In the genomic region with DNA sequence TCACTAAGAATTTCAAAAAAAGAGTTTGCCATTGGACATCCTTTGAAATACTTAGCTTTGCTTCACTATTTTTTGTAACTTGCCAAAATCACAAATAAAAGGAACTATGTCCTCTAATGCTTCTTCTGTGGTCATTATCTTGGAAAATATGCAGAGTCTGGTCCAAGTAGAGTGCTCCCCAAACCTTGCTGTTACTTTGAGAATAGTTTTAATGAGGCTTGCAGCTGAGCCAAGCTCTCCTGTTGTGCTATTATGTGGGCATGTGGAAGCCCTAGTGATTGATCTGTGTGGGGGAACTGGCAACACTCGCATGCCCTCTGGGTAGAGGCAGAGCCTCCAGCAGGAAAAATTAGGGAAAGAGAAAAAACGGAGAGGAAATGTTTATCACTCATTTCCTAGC, we compare ENCODE assay signal across 29 cellular contexts.
DNase-seq lines count a peak whose midpoint lies in the region; ATAC-seq, FAIRE-seq and TF ChIP-seq lines count a peak whose summit lies in the region.
"Had no signal": no experiment of that assay in that cellular context is flagged by ENCODE, and none has a peak within 500 bp of the region (broad histone marks: within the 10 kb centered on the region; RNA-seq: fewer than 3 reads in every experiment).

No MANE protein-coding gene starts in this region.

- H3K36me3 Mint-ChIP-seq in astrocyte (ENCODE audit: low read depth, unreplicated experiment): no peaks in the 10 kb centered on the region
- H3K36me3 Mint-ChIP-seq: type B pancreatic cell had no signal

- FAIRE-seq in astrocyte (lab: Jason Lieb, UNC): no peak

- no peaks in the 10 kb centered on the region for H3K9me3 Mint-ChIP-seq in astrocyte (ENCODE audit: unreplicated experiment)
- H3K9me3 Mint-ChIP-seq: activated naive CD4-positive, alpha-beta T cell treated with anti-CD3 and anti-CD28 coated beads for 36 hours; activated T-helper 1 cell treated with anti-CD3 and anti-CD28 coated beads, Interleukin-12 subunit alpha, Interleukin-12 subunit beta, Interleukin-2, Interleukin-4 antibody, amounts not matched to agents 30 ng/mL and 10 ng/mL and 1 ng/mL, durations not matched to agents 14 hours and 24 hours and 36 hours; endodermal cell; nephron progenitor cell; type B pancreatic cell had no signal

- no peaks in the 10 kb centered on the region for H3K27me3 Mint-ChIP-seq in astrocyte (ENCODE audit: low read depth, unreplicated experiment)

- no peak overlapping the region for H3K4me3 ChIP-seq in astrocyte (ENCODE audit: insufficient read depth, low read depth, low read length)
- H3K4me3 ChIP-seq: cardiac muscle cell, heart left ventricle, lung, Peyer's patch, spleen had no signal

- TF ChIP-seq CTCF in astrocyte (IDR thresholded peaks at IDR 0.05; ENCODE audit: insufficient read depth, low read depth, low read length): no peak

- ATAC-seq in HG02840 (IDR thresholded peaks at IDR 0.05; ENCODE audit: low FRiP score, unreplicated experiment): no peak
- no peak for ATAC-seq in HG02642 (IDR thresholded peaks at IDR 0.05; ENCODE audit: poor library complexity, unreplicated experiment)
- ATAC-seq in HG02571 (IDR thresholded peaks at IDR 0.05; ENCODE audit: unreplicated experiment): no peak
- ATAC-seq: esophagus mucosa, heart left ventricle, right cardiac atrium had no signal

- no peak overlapping the region for H3K9ac ChIP-seq in astrocyte (ENCODE audit: low read length)
- H3K9ac ChIP-seq: parathyroid adenoma had no signal

- no peak overlapping the region for H3K4me3 Mint-ChIP-seq in astrocyte (ENCODE audit: unreplicated experiment)
- H3K4me3 Mint-ChIP-seq: activated naive CD4-positive, alpha-beta T cell treated with anti-CD3 and anti-CD28 coated beads for 36 hours; activated T-helper 1 cell treated with anti-CD3 and anti-CD28 coated beads, Interleukin-12 subunit alpha, Interleukin-12 subunit beta, Interleukin-2, Interleukin-4 antibody, amounts not matched to agents 30 ng/mL and 10 ng/mL and 1 ng/mL, durations not matched to agents 14 hours and 24 hours and 36 hours; endodermal cell; nephron progenitor cell; type B pancreatic cell had no signal

- no peak overlapping the region for H3K27ac Mint-ChIP-seq in astrocyte (ENCODE audit: unreplicated experiment)
- H3K27ac Mint-ChIP-seq: activated naive CD4-positive, alpha-beta T cell treated with anti-CD3 and anti-CD28 coated beads for 36 hours; activated T-helper 1 cell treated with anti-CD3 and anti-CD28 coated beads, Interleukin-12 subunit alpha, Interleukin-12 subunit beta, Interleukin-2, Interleukin-4 antibody, amounts not matched to agents 30 ng/mL and 10 ng/mL and 1 ng/mL, durations not matched to agents 14 hours and 24 hours and 36 hours; endodermal cell; nephron progenitor cell; type B pancreatic cell had no signal

- H3K27ac ChIP-seq in astrocyte (ENCODE audit: low read depth, low read length): no peak overlapping the region
- H3K27ac ChIP-seq: cardiac muscle cell, heart left ventricle, parathyroid adenoma, Peyer's patch, spleen had no signal

- no peak overlapping the region for H2AFZ ChIP-seq in astrocyte (ENCODE audit: low read depth, low read length)
- H2AFZ ChIP-seq: parathyroid adenoma had no signal

- no peaks in the 10 kb centered on the region for H3K27me3 ChIP-seq in astrocyte (ENCODE audit: insufficient read depth, low read length)
- H3K27me3 ChIP-seq: cardiac muscle cell, Peyer's patch, spleen had no signal

- H3K4me1 Mint-ChIP-seq in astrocyte (ENCODE audit: low read depth, unreplicated experiment): peaks cover 2% of the 10 kb centered on the region

- no peaks in the 10 kb centered on the region for H3K36me3 ChIP-seq in astrocyte (ENCODE audit: insufficient read depth, low read length)
- H3K36me3 ChIP-seq: cardiac muscle cell, heart left ventricle, Peyer's patch, spleen had no signal

- no peaks in the 10 kb centered on the region for H3K79me2 ChIP-seq in astrocyte (ENCODE audit: insufficient read depth, low read length)
- H3K79me2 ChIP-seq: parathyroid adenoma had no signal

- no peaks in the 10 kb centered on the region for H3K9me3 ChIP-seq in astrocyte (ENCODE audit: insufficient read depth, low read depth, low read length)
- H3K9me3 ChIP-seq: heart left ventricle, Peyer's patch, spleen had no signal

- H4K20me1 ChIP-seq in astrocyte (ENCODE audit: insufficient read depth, low read length): no peaks in the 10 kb centered on the region

- no peak overlapping the region for H3K4me2 ChIP-seq in astrocyte (ENCODE audit: low read length)

- DNase-seq in ELF-1 (ENCODE audit: low read depth, low spot score) (peak; percentile 41), M059J (ENCODE audit: low read depth) (peak; percentile 47), astrocyte (ENCODE audit: low read depth) (peak; percentile 29), midbrain (lab: John Stamatoyannopoulos, UW) (peak; percentile 63)
- DNase-seq: activated CD4-positive, alpha-beta T cell treated with anti-CD3 and anti-CD28 coated beads, Interleukin-2, amount 50 U/mL, for 4 hours; activated CD4-positive, CD25-positive, alpha-beta regulatory T cell; activated naive CD4-positive, alpha-beta T cell treated with anti-CD3 and anti-CD28 coated beads for 36 hours; cortex of kidney; DMS79 treated with DMSO at 0.1 percent for 48 hours; endodermal cell; foreskin fibroblast; heart left ventricle; IMR-90; NCI-H1105 treated with DMSO at 0.1 percent for 48 hours; NCI-H524; nephron progenitor cell; Peyer's patch; right cardiac atrium; spleen; stimulated activated CD4-positive, alpha-beta T cell treated with anti-CD3 and anti-CD28 coated beads, Interleukin-2, amount 100 ng/mL, for 48 hours had no signal

- H3K4me1 ChIP-seq in astrocyte (ENCODE audit: insufficient read depth, low read length): no peaks in the 10 kb centered on the region
- H3K4me1 ChIP-seq: heart left ventricle, parathyroid adenoma, Peyer's patch, spleen had no signal
